ENCODE assay signal across 8 cellular contexts in the genomic region with DNA sequence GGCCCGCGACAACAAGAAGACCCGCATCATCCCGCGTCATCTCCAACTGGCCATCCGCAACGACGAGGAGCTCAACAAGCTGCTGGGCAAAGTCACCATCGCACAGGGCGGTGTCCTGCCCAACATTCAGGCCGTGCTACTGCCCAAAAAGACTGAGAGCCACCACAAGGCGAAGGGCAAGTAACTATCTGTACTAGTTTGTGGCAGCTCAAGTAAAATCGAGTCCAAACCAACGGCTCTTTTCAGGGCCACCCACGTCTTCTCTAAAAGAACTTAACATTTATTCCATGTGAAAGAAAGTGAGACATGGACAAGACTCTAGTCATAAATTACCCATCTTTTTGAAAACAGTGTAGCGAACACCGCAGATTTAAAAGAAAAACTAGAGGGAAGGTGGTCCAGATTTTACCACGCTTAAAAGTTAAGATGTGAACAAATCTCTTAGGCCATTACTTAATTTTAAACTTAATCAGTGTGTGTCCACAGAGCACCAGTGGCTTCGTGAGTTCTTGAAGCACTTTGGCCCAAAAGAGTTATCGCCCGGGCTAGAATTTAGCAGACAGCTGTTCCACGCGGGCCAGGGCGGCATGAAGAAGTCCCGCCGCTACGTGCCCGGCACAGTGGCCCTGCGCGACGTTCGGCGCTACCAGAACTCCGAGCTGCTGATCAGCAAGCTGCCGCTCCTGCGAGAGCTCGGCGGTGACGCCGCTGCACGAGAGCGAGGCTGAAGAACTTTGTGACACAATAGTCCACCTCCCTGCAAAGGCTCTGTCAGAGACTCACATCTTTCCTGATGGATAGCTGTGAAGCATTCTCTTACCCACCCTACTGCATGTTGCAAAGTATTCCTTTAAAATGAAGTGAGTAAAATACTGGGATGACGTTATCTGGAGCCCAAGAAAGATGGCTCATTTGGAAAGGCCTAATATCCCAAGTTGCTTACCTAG.
DNase-seq lines count a peak whose midpoint lies in the region; ATAC-seq and TF ChIP-seq lines count a peak whose summit lies in the region.

No MANE protein-coding gene starts in this region.

- H3K79me2 ChIP-seq in ACC112 (ENCODE audit: control insufficient read depth, insufficient read depth, low read length, unreplicated experiment): peaks cover 22% of the 10 kb centered on the region

- DNase-seq in MG63 (peak; percentile 78), T follicular helper cell (ENCODE audit: low read depth) (peak; percentile 69), astrocyte of the cerebellum (ENCODE audit: low read depth) (no peak)
- DNase-seq in stimulated activated CD4-positive, alpha-beta T cell treated with anti-CD3 and anti-CD28 coated beads, Interleukin-12 subunit alpha, Interleukin-12 subunit beta, amount 100 ng/mL, for 4 hours: peak; percentile 43

- H3K9me3 ChIP-seq in MG63: no peaks in the 10 kb centered on the region
- no peaks in the 10 kb centered on the region for H3K9me3 ChIP-seq in iPS-18a (ENCODE audit: control insufficient read depth, low read depth, low read length)

- peak; percentile 26 for ATAC-seq in GM18867 (IDR thresholded peaks at IDR 0.05; ENCODE audit: unreplicated experiment)
- no peak for ATAC-seq in GM18519 (IDR thresholded peaks at IDR 0.05; ENCODE audit: low FRiP score, unreplicated experiment)

- in situ Hi-C loops in astrocyte of the cerebellum (cut with HindIII; ENCODE audit: low sequenced_read_pairs): loop anchor here (25.0 kb wide), 1 partner anchor 1096 kb away; a partner anchor contains a TSS

- H3K27me3 ChIP-seq in ACC112 (ENCODE audit: insufficient read depth, low read length): no peaks in the 10 kb centered on the region
- no peaks in the 10 kb centered on the region for H3K27me3 ChIP-seq in MG63
- H3K27me3 ChIP-seq in iPS-18a (ENCODE audit: control insufficient read depth, insufficient read depth, low read length): no peaks in the 10 kb centered on the region

- peak overlapping the region; percentile 98 for H3K9ac ChIP-seq in iPS-18a (ENCODE audit: low read length)

- H3K27ac ChIP-seq in ACC112 (ENCODE audit: low read depth, low read length) (peak overlapping the region; percentile 83), iPS-18a (ENCODE audit: low read length) (peak overlapping the region; percentile 97)

- H2AFZ ChIP-seq in ACC112 (ENCODE audit: low read length, unreplicated experiment): no peak overlapping the region

- peaks cover 23% of the 10 kb centered on the region for H3K4me1 ChIP-seq in ACC112 (ENCODE audit: control insufficient read depth, insufficient read depth, low read length, unreplicated experiment)
- peaks cover 49% of the 10 kb centered on the region for H3K4me1 ChIP-seq in iPS-18a (ENCODE audit: control insufficient read depth, low read depth, low read length)

- TF ChIP-seq CTCF in astrocyte of the cerebellum (IDR thresholded peaks at IDR 0.05; ENCODE audit: low read depth, low read length, missing control alignments): no peak

- H3K36me3 ChIP-seq in ACC112 (ENCODE audit: insufficient read depth, low read length): peaks cover 10% of the 10 kb centered on the region; the same call in 1 of the 2 replicates
- H3K36me3 ChIP-seq in MG63: no peaks in the 10 kb centered on the region; the same call in 1 of the 2 replicates
- no peaks in the 10 kb centered on the region for H3K36me3 ChIP-seq in iPS-18a (ENCODE audit: control insufficient read depth, low read depth, low read length)

- H3K4me3 ChIP-seq in ACC112 (ENCODE audit: low read depth, low read length): peak overlapping the region; percentile 81
- peak overlapping the region; percentile 65 for H3K4me3 ChIP-seq in MG63
- H3K4me3 ChIP-seq in astrocyte of the cerebellum (ENCODE audit: low read depth, low read length): peak overlapping the region; percentile 54
- H3K4me3 ChIP-seq in iPS-18a (ENCODE audit: low read length): peak overlapping the region; percentile 86
